Comparison of ENCODE assay signal across 1 cellular context in the genomic region with DNA sequence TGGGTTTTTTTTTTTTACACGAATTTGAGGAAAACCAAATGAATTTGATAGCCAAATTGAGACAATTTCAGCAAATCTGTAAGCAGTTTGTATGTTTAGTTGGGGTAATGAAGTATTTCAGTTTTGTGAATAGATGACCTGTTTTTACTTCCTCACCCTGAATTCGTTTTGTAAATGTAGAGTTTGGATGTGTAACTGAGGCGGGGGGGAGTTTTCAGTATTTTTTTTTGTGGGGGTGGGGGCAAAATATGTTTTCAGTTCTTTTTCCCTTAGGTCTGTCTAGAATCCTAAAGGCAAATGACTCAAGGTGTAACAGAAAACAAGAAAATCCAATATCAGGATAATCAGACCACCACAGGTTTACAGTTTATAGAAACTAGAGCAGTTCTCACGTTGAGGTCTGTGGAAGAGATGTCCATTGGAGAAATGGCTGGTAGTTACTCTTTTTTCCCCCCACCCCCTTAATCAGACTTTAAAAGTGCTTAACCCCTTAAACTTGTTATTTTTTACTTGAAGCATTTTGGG.
TF ChIP-seq lines count a peak whose summit lies in the region.

No MANE protein-coding gene starts in this region.

TF ChIP-seq in K562, 482 proteins besides CTCF, POLR2A, EP300 and RAD21 (continued from another document):
- peak in 1 of 2 experiments; percentile 91 for TF ChIP-seq MLLT1 (IDR thresholded peaks at IDR 0.05)
- peak; percentile 0 for TF ChIP-seq MEIS2 (IDR thresholded peaks at IDR 0.05; ENCODE audit: partially characterized antibody)
- peak; percentile 18 for TF ChIP-seq ELF1 (tag; IDR thresholded peaks at IDR 0.05)
- TF ChIP-seq TGIF2 (CRISPR knock-in tag; IDR thresholded peaks at IDR 0.05) = no peak; the same call in 1 of the 2 replicates
- TF ChIP-seq EGR1 (conservative IDR thresholded peaks at IDR 0.05) = no peak
- TF ChIP-seq TCF3 (CRISPR knock-in tag; IDR thresholded peaks at IDR 0.05) = no peak; the same call in 1 of the 2 replicates
- TF ChIP-seq KDM5B (IDR thresholded peaks at IDR 0.05; ENCODE audit: insufficient replicate concordance, low read depth, low read length) = no peak
- 0 out of 2 replicates have a peak, but pooled peaks have one; percentile 34 for TF ChIP-seq HMG20A (CRISPR knock-in tag; conservative IDR thresholded peaks at IDR 0.05)
- TF ChIP-seq RBM39 (optimal IDR thresholded peaks at IDR 0.05; ENCODE audit: low read depth, low read length) = no peak
- peak; percentile 38 for TF ChIP-seq HDAC3 (IDR thresholded peaks at IDR 0.05; ENCODE audit: borderline replicate concordance, partially characterized antibody)
- TF ChIP-seq TFE3 (CRISPR knock-in tag; IDR thresholded peaks at IDR 0.05) = no peak
- TF ChIP-seq ZBTB8A (IDR thresholded peaks at IDR 0.05; ENCODE audit: partially characterized antibody) = no peak
- 0 out of 2 replicates have a peak, but pooled peaks have one; percentile 5 for TF ChIP-seq LARP7 (IDR thresholded peaks at IDR 0.05)
- TF ChIP-seq KHSRP (IDR thresholded peaks at IDR 0.05) = peak; percentile 79
- TF ChIP-seq CAMTA2 (CRISPR knock-in tag; conservative IDR thresholded peaks at IDR 0.05) = 0 out of 2 replicates have a peak, but pooled peaks have one; percentile 6
- no peak for TF ChIP-seq OTX1 (CRISPR knock-in tag; IDR thresholded peaks at IDR 0.05)
- TF ChIP-seq RFX7 (CRISPR knock-in tag; IDR thresholded peaks at IDR 0.05) = no peak; the same call in 1 of the 2 replicates
- no peak for TF ChIP-seq ETV1 (tag; conservative IDR thresholded peaks at IDR 0.05; ENCODE audit: low read depth)
- no peak for TF ChIP-seq GABPB1 (CRISPR knock-in tag; IDR thresholded peaks at IDR 0.05)
- TF ChIP-seq ZNF445 (CRISPR knock-in tag; IDR thresholded peaks at IDR 0.05; ENCODE audit: low read depth) = peak; percentile 75; the same call in 1 of the 2 replicates
- TF ChIP-seq, protein P1, sequence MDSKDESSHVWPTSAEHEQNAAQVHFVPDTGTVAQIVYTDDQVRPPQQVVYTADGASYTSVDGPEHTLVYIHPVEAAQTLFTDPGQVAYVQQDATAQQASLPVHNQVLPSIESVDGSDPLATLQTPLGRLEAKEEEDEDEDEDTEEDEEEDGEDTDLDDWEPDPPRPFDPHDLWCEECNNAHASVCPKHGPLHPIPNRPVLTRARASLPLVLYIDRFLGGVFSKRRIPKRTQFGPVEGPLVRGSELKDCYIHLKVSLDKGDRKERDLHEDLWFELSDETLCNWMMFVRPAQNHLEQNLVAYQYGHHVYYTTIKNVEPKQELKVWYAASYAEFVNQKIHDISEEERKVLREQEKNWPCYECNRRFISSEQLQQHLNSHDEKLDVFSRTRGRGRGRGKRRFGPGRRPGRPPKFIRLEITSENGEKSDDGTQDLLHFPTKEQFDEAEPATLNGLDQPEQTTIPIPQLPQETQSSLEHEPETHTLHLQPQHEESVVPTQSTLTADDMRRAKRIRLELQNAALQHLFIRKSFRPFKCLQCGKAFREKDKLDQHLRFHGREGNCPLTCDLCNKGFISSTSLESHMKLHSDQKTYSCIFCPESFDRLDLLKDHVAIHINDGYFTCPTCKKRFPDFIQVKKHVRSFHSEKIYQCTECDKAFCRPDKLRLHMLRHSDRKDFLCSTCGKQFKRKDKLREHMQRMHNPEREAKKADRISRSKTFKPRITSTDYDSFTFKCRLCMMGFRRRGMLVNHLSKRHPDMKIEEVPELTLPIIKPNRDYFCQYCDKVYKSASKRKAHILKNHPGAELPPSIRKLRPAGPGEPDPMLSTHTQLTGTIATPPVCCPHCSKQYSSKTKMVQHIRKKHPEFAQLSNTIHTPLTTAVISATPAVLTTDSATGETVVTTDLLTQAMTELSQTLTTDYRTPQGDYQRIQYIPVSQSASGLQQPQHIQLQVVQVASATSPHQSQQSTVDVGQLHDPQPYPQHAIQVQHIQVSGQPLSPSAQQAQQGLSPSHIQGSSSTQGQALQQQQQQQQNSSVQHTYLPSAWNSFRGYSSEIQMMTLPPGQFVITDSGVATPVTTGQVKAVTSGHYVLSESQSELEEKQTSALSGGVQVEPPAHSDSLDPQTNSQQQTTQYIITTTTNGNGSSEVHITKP (IDR thresholded peaks at IDR 0.05; ENCODE audit: partially characterized antibody) = no peak
- 0 out of 4 replicates have a peak, but pooled peaks of 1 of the 2 experiments have one; percentile 2 for TF ChIP-seq SRF (CRISPR knock-in tag; IDR thresholded peaks at IDR 0.05)
- 0 out of 4 replicates have a peak, but pooled peaks of 1 of the 2 experiments have one; percentile 54 for TF ChIP-seq MLX (CRISPR knock-in tag; conservative IDR thresholded peaks at IDR 0.05)
- peak; percentile 89 for TF ChIP-seq ILF3 (IDR thresholded peaks at IDR 0.05; ENCODE audit: borderline replicate concordance)
- 0 out of 2 replicates have a peak, but pooled peaks have one; percentile 23 for TF ChIP-seq TCFL5 (CRISPR knock-in tag; conservative IDR thresholded peaks at IDR 0.05)
- peak; percentile 71 for TF ChIP-seq U2AF1 (optimal IDR thresholded peaks at IDR 0.05; ENCODE audit: low read depth, low read length)
- no peak for TF ChIP-seq TCF15 (CRISPR knock-in tag; IDR thresholded peaks at IDR 0.05)
- TF ChIP-seq, protein P2, sequence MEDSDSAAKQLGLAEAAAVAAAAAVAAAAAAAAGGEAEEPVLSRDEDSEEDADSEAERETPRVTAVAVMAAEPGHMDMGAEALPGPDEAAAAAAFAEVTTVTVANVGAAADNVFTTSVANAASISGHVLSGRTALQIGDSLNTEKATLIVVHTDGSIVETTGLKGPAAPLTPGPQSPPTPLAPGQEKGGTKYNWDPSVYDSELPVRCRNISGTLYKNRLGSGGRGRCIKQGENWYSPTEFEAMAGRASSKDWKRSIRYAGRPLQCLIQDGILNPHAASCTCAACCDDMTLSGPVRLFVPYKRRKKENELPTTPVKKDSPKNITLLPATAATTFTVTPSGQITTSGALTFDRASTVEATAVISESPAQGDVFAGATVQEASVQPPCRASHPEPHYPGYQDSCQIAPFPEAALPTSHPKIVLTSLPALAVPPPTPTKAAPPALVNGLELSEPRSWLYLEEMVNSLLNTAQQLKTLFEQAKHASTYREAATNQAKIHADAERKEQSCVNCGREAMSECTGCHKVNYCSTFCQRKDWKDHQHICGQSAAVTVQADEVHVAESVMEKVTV (CRISPR knock-in tag; IDR thresholded peaks at IDR 0.05) = peak; percentile 7; the same call in 1 of the 2 replicates
- TF ChIP-seq, protein P3, sequence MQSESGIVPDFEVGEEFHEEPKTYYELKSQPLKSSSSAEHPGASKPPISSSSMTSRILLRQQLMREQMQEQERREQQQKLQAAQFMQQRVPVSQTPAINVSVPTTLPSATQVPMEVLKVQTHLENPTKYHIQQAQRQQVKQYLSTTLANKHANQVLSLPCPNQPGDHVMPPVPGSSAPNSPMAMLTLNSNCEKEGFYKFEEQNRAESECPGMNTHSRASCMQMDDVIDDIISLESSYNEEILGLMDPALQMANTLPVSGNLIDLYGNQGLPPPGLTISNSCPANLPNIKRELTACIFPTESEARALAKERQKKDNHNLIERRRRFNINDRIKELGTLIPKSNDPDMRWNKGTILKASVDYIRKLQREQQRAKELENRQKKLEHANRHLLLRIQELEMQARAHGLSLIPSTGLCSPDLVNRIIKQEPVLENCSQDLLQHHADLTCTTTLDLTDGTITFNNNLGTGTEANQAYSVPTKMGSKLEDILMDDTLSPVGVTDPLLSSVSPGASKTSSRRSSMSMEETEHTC (IDR thresholded peaks at IDR 0.05) = no peak
TF ChIP-seq in K562: peak in this region for 45.
